20 cellular contexts compared by ENCODE assay signal in genomic region chr4:147765121-147765521, GRCh38. TPM values are rescaled to one million over a fixed set of nuclear protein-coding genes. Genes with fewer than 3 reads are reported as not detected.
DNase-seq lines count a peak whose midpoint lies in the region; ATAC-seq, FAIRE-seq and TF ChIP-seq lines count a peak whose summit lies in the region.
"Had no signal": no experiment of that assay in that cellular context is flagged by ENCODE, and none has a peak within 500 bp of the region (broad histone marks: within the 10 kb centered on the region; RNA-seq: fewer than 3 reads in every experiment).

No MANE protein-coding gene starts in this region.

- no peak overlapping the region for H3K4me3 ChIP-seq in astrocyte (ENCODE audit: insufficient read depth, low read depth, low read length)
- no peak overlapping the region for H3K4me3 ChIP-seq in small intestine (ENCODE audit: low read depth in 1 of 2, low read length in 2 of 2)
- H3K4me3 ChIP-seq: A549, MG63, Peyer's patch had no signal

- no peak overlapping the region for H2AFZ ChIP-seq in astrocyte (ENCODE audit: low read depth, low read length)

- peaks cover 18% of the 10 kb centered on the region for H4K20me1 ChIP-seq in astrocyte (ENCODE audit: insufficient read depth, low read length)

- H3K27ac ChIP-seq in astrocyte (ENCODE audit: low read depth, low read length) (no peak overlapping the region), foreskin keratinocyte (peak overlapping the region; percentile 73), small intestine (ENCODE audit: low read depth in 1 of 2, low read length in 1 of 2) (no peak overlapping the region)
- H3K27ac ChIP-seq: A549, Peyer's patch had no signal

- H3K4me2 ChIP-seq in astrocyte (ENCODE audit: low read length) = no peak overlapping the region
- H3K4me2 ChIP-seq: A549 had no signal

- intact Hi-C loops in activated CD4-positive, alpha-beta T cell treated with anti-CD3 and anti-CD28 coated beads, Interleukin-2, amount 10 ng/mL, durations not matched to agents 24 days and 14 days (cut with micrococcal nuclease) = no loop called here

- H3K4me1 Mint-ChIP-seq in astrocyte (ENCODE audit: low read depth, unreplicated experiment) = peaks cover 16% of the 10 kb centered on the region
- H3K4me1 Mint-ChIP-seq in activated CD4-positive, alpha-beta T cell treated with anti-CD3 and anti-CD28 coated beads, Interleukin-2, amount 10 ng/mL, durations not matched to agents 24 days and 14 days = peaks cover 10% of the 10 kb centered on the region

- no peak overlapping the region for H3K27ac Mint-ChIP-seq in astrocyte (ENCODE audit: unreplicated experiment)
- no peak overlapping the region for H3K27ac Mint-ChIP-seq in activated CD4-positive, alpha-beta T cell treated with anti-CD3 and anti-CD28 coated beads, Interleukin-2, amount 10 ng/mL, durations not matched to agents 24 days and 14 days
- H3K27ac Mint-ChIP-seq: CD4-positive, CD25-positive, alpha-beta regulatory T cell; HFFc6 had no signal

- H3K9ac ChIP-seq in astrocyte (ENCODE audit: low read length) = no peak overlapping the region

- no peak overlapping the region for H3K4me3 Mint-ChIP-seq in astrocyte (ENCODE audit: unreplicated experiment)
- H3K4me3 Mint-ChIP-seq in activated CD4-positive, alpha-beta T cell treated with anti-CD3 and anti-CD28 coated beads, Interleukin-2, amount 10 ng/mL, durations not matched to agents 24 days and 14 days = no peak overlapping the region
- H3K4me3 Mint-ChIP-seq: HFFc6 had no signal

- peak; percentile 80 for DNase-seq in NCI-H226
- peak; percentile 25 for DNase-seq in astrocyte (ENCODE audit: low read depth)
- DNase-seq in foreskin keratinocyte = peak; percentile 73 to 82
- DNase-seq in small intestine = peak; percentile 39
- no peak for DNase-seq in activated CD4-positive, alpha-beta T cell treated with anti-CD3 and anti-CD28 coated beads, Interleukin-2, amount 10 ng/mL, durations not matched to agents 24 days and 14 days
- DNase-seq in activated CD4-positive, alpha-beta T cell treated with anti-CD3 and anti-CD28 coated beads for 1 hour = no peak
- DNase-seq: BE2C; CD4-positive, CD25-positive, alpha-beta regulatory T cell; DMS79; HFFc6; Kasumi-1; MG63; NCI-H1417; NCI-H1694 treated with DMSO at 0.1 percent for 48 hours; Peyer's patch; Right ventricle myocardium superior had no signal

- H3K36me3 Mint-ChIP-seq in astrocyte (ENCODE audit: low read depth, unreplicated experiment) = peaks cover 2% of the 10 kb centered on the region
- no peaks in the 10 kb centered on the region for H3K36me3 Mint-ChIP-seq in activated CD4-positive, alpha-beta T cell treated with anti-CD3 and anti-CD28 coated beads, Interleukin-2, amount 10 ng/mL, durations not matched to agents 24 days and 14 days (ENCODE audit: low read depth)
- H3K36me3 Mint-ChIP-seq: CD4-positive, CD25-positive, alpha-beta regulatory T cell had no signal

- WGBS in small intestine, 3 donors = 35 to 64% (median 45%) methylated on average over 3 of the region's 3 CpGs

- no peaks in the 10 kb centered on the region for H3K9me3 ChIP-seq in astrocyte (ENCODE audit: insufficient read depth, low read depth, low read length)
- no peaks in the 10 kb centered on the region for H3K9me3 ChIP-seq in small intestine (ENCODE audit: control insufficient read depth, low read depth)
- H3K9me3 ChIP-seq: A549, BE2C, MG63, Peyer's patch had no signal

- ATAC-seq in foreskin keratinocyte = peak; percentile 53
- ATAC-seq in GM19035 (IDR thresholded peaks at IDR 0.05; ENCODE audit: unreplicated experiment) = no peak
- ATAC-seq in HG02938 (IDR thresholded peaks at IDR 0.05; ENCODE audit: unreplicated experiment) = no peak
- ATAC-seq: A549 had no signal

- H3K27me3 Mint-ChIP-seq in astrocyte (ENCODE audit: low read depth, unreplicated experiment) = no peaks in the 10 kb centered on the region
- no peaks in the 10 kb centered on the region for H3K27me3 Mint-ChIP-seq in activated CD4-positive, alpha-beta T cell treated with anti-CD3 and anti-CD28 coated beads, Interleukin-2, amount 10 ng/mL, durations not matched to agents 24 days and 14 days
- H3K27me3 Mint-ChIP-seq: CD4-positive, CD25-positive, alpha-beta regulatory T cell had no signal

- peaks cover 9% of the 10 kb centered on the region for H3K4me1 ChIP-seq in astrocyte (ENCODE audit: insufficient read depth, low read length)
- H3K4me1 ChIP-seq in foreskin keratinocyte = peaks cover 30% of the 10 kb centered on the region
- peaks cover 0 to 5% of the 10 kb centered on the region in 2 donors for H3K4me1 ChIP-seq in small intestine (ENCODE audit: control insufficient read depth in 2 of 2, insufficient read depth in 1 of 2, low read depth in 1 of 2, low read length in 1 of 2)
- H3K4me1 ChIP-seq: Peyer's patch had no signal

- H3K36me3 ChIP-seq in astrocyte (ENCODE audit: insufficient read depth, low read length) = no peaks in the 10 kb centered on the region
- no peaks in the 10 kb centered on the region for H3K36me3 ChIP-seq in small intestine (ENCODE audit: control insufficient read depth in 2 of 2, insufficient read depth in 2 of 2, low read length in 2 of 2)
- H3K36me3 ChIP-seq: BE2C, MG63, Peyer's patch had no signal

- no peak for TF ChIP-seq CTCF in astrocyte (IDR thresholded peaks at IDR 0.05; ENCODE audit: insufficient read depth, low read depth, low read length)
- TF ChIP-seq CTCF in foreskin keratinocyte (conservative IDR thresholded peaks at IDR 0.05) = no peak

- H3K27me3 ChIP-seq in astrocyte (ENCODE audit: insufficient read depth, low read length) (no peaks in the 10 kb centered on the region), foreskin keratinocyte (no peaks in the 10 kb centered on the region), small intestine (ENCODE audit: control insufficient read depth in 2 of 2, insufficient read depth in 2 of 2, low read length in 2 of 2) (no peaks in the 10 kb centered on the region)
- H3K27me3 ChIP-seq: BE2C, MG63, Peyer's patch had no signal

- FAIRE-seq in astrocyte (lab: Jason Lieb, UNC) (no peak), small intestine (lab: Jason Lieb, UNC) (no peak)
- FAIRE-seq: A549, H54 had no signal

- peaks cover 58% of the 10 kb centered on the region for H3K79me2 ChIP-seq in astrocyte (ENCODE audit: insufficient read depth, low read length)

- H3K9me3 Mint-ChIP-seq in astrocyte (ENCODE audit: unreplicated experiment) = no peaks in the 10 kb centered on the region
- H3K9me3 Mint-ChIP-seq in activated CD4-positive, alpha-beta T cell treated with anti-CD3 and anti-CD28 coated beads, Interleukin-2, amount 10 ng/mL, durations not matched to agents 24 days and 14 days = no peaks in the 10 kb centered on the region
- H3K9me3 Mint-ChIP-seq: CD4-positive, CD25-positive, alpha-beta regulatory T cell; HFFc6 had no signal

RNA-seq across cellular contexts. Expression of gene ARHGAP10, which starts 33.2 kb away (rescaled TPM):
- total RNA-seq in astrocyte (23.4 and 28.0 TPM in 2 replicates), foreskin keratinocyte (25.9 and 26.9 TPM in 2 replicates)
- polyA plus RNA-seq in foreskin keratinocyte (18.2 and 18.8 TPM in 2 replicates), small intestine (1 to 10 TPM; 3.4 to 9.7 (median 3.8) TPM)
- 7.4 and 8.3 TPM in 2 replicates for total RNA-seq in activated CD4-positive, alpha-beta T cell treated with anti-CD3 and anti-CD28 coated beads, Interleukin-2, amount 10 ng/mL, durations not matched to agents 24 days and 14 days

Comparison
In these comparisons a context has a peak if more than half of its experiments do, and no peak if none do; other contexts are left out.
1. DNase-seq: peak in NCI-H226 (single experiment), astrocyte (single experiment), foreskin keratinocyte (2 of 2) and small intestine (single experiment); none in activated CD4-positive, alpha-beta T cell treated with anti-CD3 and anti-CD28 coated beads, Interleukin-2, amount 10 ng/mL, durations not matched to agents 24 days and 14 days (single experiment) and activated CD4-positive, alpha-beta T cell treated with anti-CD3 and anti-CD28 coated beads for 1 hour (single experiment).